27 cellular contexts compared by ENCODE assay signal in genomic region chr2:43839776-43840564, GRCh38. TPM values are rescaled to one million over a fixed set of nuclear protein-coding genes. Genes with fewer than 3 reads are reported as not detected.
"Had no signal": no experiment of that assay in that cellular context is flagged by ENCODE, and none has a peak within 500 bp of the region (broad histone marks: within the 10 kb centered on the region; RNA-seq: fewer than 3 reads in every experiment).

No MANE protein-coding gene starts in this region.

- H3K27me3 ChIP-seq: body of pancreas, tibial nerve had no signal

- H3K9me3 ChIP-seq: body of pancreas, heart left ventricle, tibial nerve had no signal

- ATAC-seq: body of pancreas; heart left ventricle; left cardiac atrium; naive thymus-derived CD8-positive, alpha-beta T cell had no signal

- H3K4me1 ChIP-seq: body of pancreas, heart left ventricle, tibial nerve had no signal

- H3K36me3 Mint-ChIP-seq: activated naive CD8-positive, alpha-beta T cell treated with anti-CD3 and anti-CD28 coated beads for 36 hours; naive thymus-derived CD8-positive, alpha-beta T cell had no signal

- DNase-seq: activated CD4-positive, alpha-beta T cell treated with anti-CD3 and anti-CD28 coated beads, Interleukin-2, amount 50 U/mL, for 48 hours; activated CD4-positive, CD25-positive, alpha-beta regulatory T cell treated with anti-CD3 and anti-CD28 coated beads, Interleukin-2, amount 50 U/mL, for 72 hours; activated gamma-delta T cell; activated naive CD8-positive, alpha-beta T cell treated with anti-CD3 and anti-CD28 coated beads for 36 hours; activated T-cell treated with anti-CD3 and anti-CD28 coated beads, Interleukin-2, amount 50 U/mL, for 48 hours; amygdala; body of pancreas; cerebellar nuclear complex; effector memory CD4-positive, alpha-beta T cell; foreskin melanocyte; heart left ventricle; left cardiac atrium; naive thymus-derived CD8-positive, alpha-beta T cell; nucleus accumbens; posterior cingulate gyrus; retina; stimulated activated CD4-positive, alpha-beta T cell treated with anti-CD3 and anti-CD28 coated beads, Interleukin-15, amount 100 ng/mL, for 24 hours; stimulated activated CD4-positive, alpha-beta T cell treated with anti-CD3 and anti-CD28 coated beads, Interleukin-4, amount 100 ng/mL, for 24 hours; stimulated activated naive CD4-positive, alpha-beta T cell; T-helper 1 cell; T1000 had no signal

- H3K36me3 ChIP-seq: heart left ventricle, tibial nerve had no signal

- H3K27ac ChIP-seq: body of pancreas, heart left ventricle, SK-N-MC, tibial nerve had no signal

- H3K4me3 ChIP-seq: body of pancreas, heart left ventricle, SK-N-MC, tibial nerve had no signal

- H3K27me3 Mint-ChIP-seq: activated naive CD8-positive, alpha-beta T cell treated with anti-CD3 and anti-CD28 coated beads for 36 hours had no signal

- H3K27ac Mint-ChIP-seq: activated naive CD8-positive, alpha-beta T cell treated with anti-CD3 and anti-CD28 coated beads for 36 hours had no signal

- H3K9me3 Mint-ChIP-seq: activated naive CD8-positive, alpha-beta T cell treated with anti-CD3 and anti-CD28 coated beads for 36 hours; naive thymus-derived CD8-positive, alpha-beta T cell had no signal

- H3K4me3 Mint-ChIP-seq: activated naive CD8-positive, alpha-beta T cell treated with anti-CD3 and anti-CD28 coated beads for 36 hours; naive thymus-derived CD8-positive, alpha-beta T cell had no signal

- H3K4me1 Mint-ChIP-seq: activated naive CD8-positive, alpha-beta T cell treated with anti-CD3 and anti-CD28 coated beads for 36 hours; naive thymus-derived CD8-positive, alpha-beta T cell had no signal

RNA-seq across cellular contexts. Expression of gene ABCG8, which starts 1.2 kb away (rescaled TPM):
- total RNA-seq: activated naive CD8-positive, alpha-beta T cell treated with anti-CD3 and anti-CD28 coated beads for 36 hours; body of pancreas; fibroblast of lung; left cardiac atrium; lung microvascular endothelial cell; naive thymus-derived CD8-positive, alpha-beta T cell; tibial nerve had no signal

RNA-seq across cellular contexts. Expression of gene ABCG5, which starts 1.3 kb away (rescaled TPM):
- total RNA-seq: activated naive CD8-positive, alpha-beta T cell treated with anti-CD3 and anti-CD28 coated beads for 36 hours; body of pancreas; fibroblast of lung; heart left ventricle; left cardiac atrium; lung microvascular endothelial cell; naive thymus-derived CD8-positive, alpha-beta T cell; skeletal muscle tissue; subcutaneous adipose tissue; tibial nerve had no signal
